Comparison of ENCODE assay signal across 1 cellular context in genomic region chr3:170180952-170181876, GRCh38.
TF ChIP-seq lines count a peak whose summit lies in the region.

TSS of gene PHC3 (minus strand) at chr3:170181733. CDS start at chr3:170181715, 18 bp downstream.

TF ChIP-seq in HepG2, 621 proteins besides CTCF, POLR2A, EP300 and RAD21 (continued from another document and continues in another):
- no peak for TF ChIP-seq HDAC6 (IDR thresholded peaks at IDR 0.05; ENCODE audit: low read depth, low read length)
- TF ChIP-seq SRSF9 (IDR thresholded peaks at IDR 0.05; ENCODE audit: borderline replicate concordance, insufficient read depth, low read depth, low read length, poor library complexity, severe bottlenecking) = no peak
- TF ChIP-seq ZFP41 (CRISPR knock-in tag; IDR thresholded peaks at IDR 0.05; ENCODE audit: borderline replicate concordance) = 0 out of 2 replicates have a peak, but pooled peaks have one; percentile 35
- peak; percentile 61; the same call in 1 of the 2 replicates for TF ChIP-seq ZNF580 (CRISPR knock-in tag; IDR thresholded peaks at IDR 0.05; ENCODE audit: borderline replicate concordance, low read depth)
- no peak for TF ChIP-seq REL (CRISPR knock-in tag; conservative IDR thresholded peaks at IDR 0.05)
- TF ChIP-seq HMGXB4 (CRISPR knock-in tag; IDR thresholded peaks at IDR 0.05; ENCODE audit: borderline replicate concordance in 1 of 2, low read depth in 1 of 2) = peak; percentile 16 to 87; a peak in 3 of 4 replicates
- TF ChIP-seq ZBTB1 (CRISPR knock-in tag; IDR thresholded peaks at IDR 0.05; ENCODE audit: borderline replicate concordance) = no peak
- no peak for TF ChIP-seq RERE (CRISPR knock-in tag; IDR thresholded peaks at IDR 0.05; ENCODE audit: low read depth)
- TF ChIP-seq NFYB (CRISPR knock-in tag; IDR thresholded peaks at IDR 0.05) = no peak
- TF ChIP-seq CEBPG (CRISPR knock-in tag; IDR thresholded peaks at IDR 0.05) = peak; percentile 79
- no peak for TF ChIP-seq ZNF713 (CRISPR knock-in tag; IDR thresholded peaks at IDR 0.05)
- peak; percentile 94 for TF ChIP-seq AGO2 (optimal IDR thresholded peaks at IDR 0.05; ENCODE audit: low read depth, low read length)
- no peak for TF ChIP-seq SUZ12 (IDR thresholded peaks at IDR 0.05; ENCODE audit: low read depth, low read length)
- TF ChIP-seq ADNP (CRISPR knock-in tag; IDR thresholded peaks at IDR 0.05) = no peak
- peak; percentile 21; the same call in 1 of the 2 replicates for TF ChIP-seq MED1 (CRISPR knock-in tag; IDR thresholded peaks at IDR 0.05)
- TF ChIP-seq NFIC (IDR thresholded peaks at IDR 0.05; ENCODE audit: low read length) = no peak
- 0 out of 2 replicates have a peak, but pooled peaks have one; percentile 22 for TF ChIP-seq ZNF225 (CRISPR knock-in tag; IDR thresholded peaks at IDR 0.05)
- no peak for TF ChIP-seq MXD4 (CRISPR knock-in tag; IDR thresholded peaks at IDR 0.05)
- no peak for TF ChIP-seq JUNB (CRISPR knock-in tag; IDR thresholded peaks at IDR 0.05; ENCODE audit: borderline replicate concordance)
- no peak for TF ChIP-seq GPN1 (CRISPR knock-in tag; IDR thresholded peaks at IDR 0.05; ENCODE audit: borderline replicate concordance)
- peak; percentile 66; the same call in 1 of the 2 replicates for TF ChIP-seq POGZ (CRISPR knock-in tag; IDR thresholded peaks at IDR 0.05)
- TF ChIP-seq ZNF83 (CRISPR knock-in tag; IDR thresholded peaks at IDR 0.05; ENCODE audit: borderline replicate concordance) = peak; percentile 85; the same call in 1 of the 2 replicates
- 0 out of 2 replicates have a peak, but pooled peaks have one; percentile 17 for TF ChIP-seq ATF2 (CRISPR knock-in tag; IDR thresholded peaks at IDR 0.05)
- no peak for TF ChIP-seq ZNF101 (CRISPR knock-in tag; IDR thresholded peaks at IDR 0.05; ENCODE audit: borderline replicate concordance, low read depth)
- no peak for TF ChIP-seq ZNF124 (CRISPR knock-in tag; IDR thresholded peaks at IDR 0.05)
- TF ChIP-seq ZNF253 (CRISPR knock-in tag; IDR thresholded peaks at IDR 0.05; ENCODE audit: borderline replicate concordance) = no peak
- TF ChIP-seq ZFP82 (CRISPR knock-in tag; IDR thresholded peaks at IDR 0.05; ENCODE audit: borderline replicate concordance) = no peak
- no peak for TF ChIP-seq ZNF720 (CRISPR knock-in tag; IDR thresholded peaks at IDR 0.05)
- TF ChIP-seq SP5 (CRISPR knock-in tag; IDR thresholded peaks at IDR 0.05; ENCODE audit: borderline replicate concordance, low read depth) = peak; percentile 53; the same call in 1 of the 2 replicates
- TF ChIP-seq TIGD3 (CRISPR knock-in tag; IDR thresholded peaks at IDR 0.05; ENCODE audit: borderline replicate concordance) = no peak; the same call in 1 of the 2 replicates
- peak; percentile 66 for TF ChIP-seq SALL1 (CRISPR knock-in tag; IDR thresholded peaks at IDR 0.05)
- 0 out of 2 replicates have a peak, but pooled peaks have one; percentile 78 for TF ChIP-seq ZNF678 (CRISPR knock-in tag; IDR thresholded peaks at IDR 0.05)
- TF ChIP-seq ZNF589 (CRISPR knock-in tag; conservative IDR thresholded peaks at IDR 0.05) = peak; percentile 13; the same call in 1 of the 2 replicates
- TF ChIP-seq MBNL3 (CRISPR knock-in tag; conservative IDR thresholded peaks at IDR 0.05) = no peak
- TF ChIP-seq NFE2L1 (CRISPR knock-in tag; IDR thresholded peaks at IDR 0.05; ENCODE audit: borderline replicate concordance) = no peak
- 0 out of 2 replicates have a peak, but pooled peaks have one; percentile 69 for TF ChIP-seq STAT6 (CRISPR knock-in tag; IDR thresholded peaks at IDR 0.05; ENCODE audit: borderline replicate concordance)
- TF ChIP-seq ZNF232 (CRISPR knock-in tag; IDR thresholded peaks at IDR 0.05; ENCODE audit: borderline replicate concordance) = no peak
- TF ChIP-seq FIP1L1 (IDR thresholded peaks at IDR 0.05; ENCODE audit: borderline replicate concordance, insufficient read depth, low read depth, low read length) = no peak
- TF ChIP-seq SMC3 (IDR thresholded peaks at IDR 0.05; ENCODE audit: low read length) = no peak
- TF ChIP-seq HNRNPLL (IDR thresholded peaks at IDR 0.05; ENCODE audit: low read depth, low read length, poor library complexity, severe bottlenecking) = peak; percentile 84
- TF ChIP-seq HNRNPL (IDR thresholded peaks at IDR 0.05; ENCODE audit: low read depth, low read length) = peak; percentile 92
- TF ChIP-seq SOX5 (CRISPR knock-in tag; IDR thresholded peaks at IDR 0.05; ENCODE audit: borderline replicate concordance) = no peak
- TF ChIP-seq ZNF598 (CRISPR knock-in tag; IDR thresholded peaks at IDR 0.05; ENCODE audit: borderline replicate concordance) = no peak
- TF ChIP-seq PHF20 (CRISPR knock-in tag; IDR thresholded peaks at IDR 0.05) = no peak
